Comparison of ENCODE assay signal across 25 cellular contexts in the genomic region with DNA sequence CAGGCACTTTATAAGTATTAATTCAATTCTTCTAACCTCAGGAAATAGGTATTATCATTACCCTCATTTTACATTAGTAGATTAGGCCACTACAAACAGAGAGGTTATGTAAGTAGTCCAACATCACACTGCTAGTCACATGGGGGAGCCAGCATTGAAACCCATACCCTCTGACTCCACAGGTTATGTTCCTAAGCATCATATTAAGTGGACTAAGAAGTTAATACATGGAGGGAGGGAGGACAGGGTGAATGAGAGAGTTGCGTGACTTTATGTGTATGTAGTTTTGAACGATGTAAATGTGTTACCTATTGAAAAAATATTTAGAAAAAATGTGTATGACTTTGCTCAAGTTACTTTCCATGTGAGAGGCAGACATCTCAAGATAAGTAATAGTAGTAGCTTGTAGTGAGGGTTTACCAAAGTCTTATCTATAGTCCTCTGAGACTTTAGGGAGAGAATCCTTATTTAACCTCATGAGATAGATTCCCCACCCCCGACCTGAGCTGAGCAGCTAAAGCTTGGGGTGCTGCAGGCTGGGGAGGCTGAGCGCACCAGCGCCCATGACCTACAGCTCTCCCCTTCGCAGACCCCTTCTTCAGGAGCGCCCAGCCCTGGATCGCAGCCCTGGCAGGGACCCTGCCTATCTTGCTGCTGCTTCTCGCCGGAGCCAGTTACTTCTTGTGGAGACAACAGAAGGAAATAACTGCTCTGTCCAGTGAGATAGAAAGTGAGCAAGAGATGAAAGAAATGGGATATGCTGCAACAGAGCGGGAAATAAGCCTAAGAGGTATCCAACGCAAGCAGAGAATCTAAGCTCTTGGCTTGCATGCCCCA. TPM values are rescaled to one million over a fixed set of nuclear protein-coding genes. Genes with fewer than 3 reads are reported as not detected.
DNase-seq lines count a peak whose midpoint lies in the region; ATAC-seq and TF ChIP-seq lines count a peak whose summit lies in the region.
"Had no signal": no experiment of that assay in that cellular context is flagged by ENCODE, and none has a peak within 500 bp of the region (broad histone marks: within the 10 kb centered on the region; RNA-seq: fewer than 3 reads in every experiment).

No MANE protein-coding gene starts in this region.

- H3K36me3 Mint-ChIP-seq in activated CD8-positive, alpha-beta T cell treated with anti-CD3 and anti-CD28 coated beads for 36 hours (ENCODE audit: low read depth) = peaks cover 63% of the 10 kb centered on the region
- peaks cover 83% of the 10 kb centered on the region for H3K36me3 Mint-ChIP-seq in activated CD8-positive, alpha-beta T cell treated with anti-CD3 and anti-CD28 coated beads, Interleukin-2, amount 10 ng/mL, durations not matched to agents 7 days and 5 days (ENCODE audit: low read depth)
- peaks cover 69% of the 10 kb centered on the region for H3K36me3 Mint-ChIP-seq in stimulated activated naive CD8-positive, alpha-beta T cell treated with anti-CD3 and anti-CD28 coated beads, Interleukin-15, Interleukin-2, amounts not matched to agents 100 ng/mL and 50 ng/mL, for 24 hours (ENCODE audit: low read depth)

- CTCF ChIA-PET in activated CD8-positive, alpha-beta T cell treated with anti-CD3 and anti-CD28 coated beads for 36 hours (lab: Charles Lee) = no interaction called here
- CTCF ChIA-PET in activated CD8-positive, alpha-beta T cell treated with anti-CD3 and anti-CD28 coated beads, Interleukin-2, amount 10 ng/mL, durations not matched to agents 7 days and 5 days (lab: Charles Lee) = no interaction called here

- intact Hi-C loops in activated CD8-positive, alpha-beta T cell treated with anti-CD3 and anti-CD28 coated beads for 36 hours (cut with micrococcal nuclease) = no loop called here
- intact Hi-C loops in lower lobe of right lung (cut with DNase I) = no loop called here

- H3K9me3 Mint-ChIP-seq in activated CD8-positive, alpha-beta T cell treated with anti-CD3 and anti-CD28 coated beads for 36 hours = no peaks in the 10 kb centered on the region
- H3K9me3 Mint-ChIP-seq in activated CD8-positive, alpha-beta T cell treated with anti-CD3 and anti-CD28 coated beads, Interleukin-2, amount 10 ng/mL, durations not matched to agents 7 days and 5 days (ENCODE audit: insufficient read depth) = no peaks in the 10 kb centered on the region
- H3K9me3 Mint-ChIP-seq in stimulated activated naive CD8-positive, alpha-beta T cell treated with anti-CD3 and anti-CD28 coated beads, Interleukin-15, amount 100 ng/mL, for 72 hours = no peaks in the 10 kb centered on the region
- no peaks in the 10 kb centered on the region for H3K9me3 Mint-ChIP-seq in stimulated activated naive CD8-positive, alpha-beta T cell treated with anti-CD3 and anti-CD28 coated beads, Interleukin-15, Interleukin-2, amounts not matched to agents 100 ng/mL and 50 ng/mL, for 24 hours
- H3K9me3 Mint-ChIP-seq: H9 had no signal

- peaks cover 67% of the 10 kb centered on the region for H3K36me3 ChIP-seq in lower lobe of right lung
- H3K36me3 ChIP-seq: BE2C, MG63 had no signal

- no peaks in the 10 kb centered on the region for H3K9me3 ChIP-seq in lower lobe of right lung
- H3K9me3 ChIP-seq: BE2C, Caco-2, MG63, SJSA1 had no signal

- no peak for TF ChIP-seq CTCF in activated CD8-positive, alpha-beta T cell treated with anti-CD3 and anti-CD28 coated beads for 36 hours (IDR thresholded peaks at IDR 0.05)
- no peak for TF ChIP-seq CTCF in lower lobe of right lung (IDR thresholded peaks at IDR 0.05)

- no peak overlapping the region for H3K4me3 ChIP-seq in lower lobe of right lung
- H3K4me3 ChIP-seq: GM12878, GM23248, MG63, PC-9, SJSA1 had no signal

- H3K27me3 Mint-ChIP-seq in activated CD8-positive, alpha-beta T cell treated with anti-CD3 and anti-CD28 coated beads for 36 hours = no peaks in the 10 kb centered on the region
- H3K27me3 Mint-ChIP-seq in activated CD8-positive, alpha-beta T cell treated with anti-CD3 and anti-CD28 coated beads, Interleukin-2, amount 10 ng/mL, durations not matched to agents 7 days and 5 days (ENCODE audit: low read depth) = no peaks in the 10 kb centered on the region
- no peaks in the 10 kb centered on the region for H3K27me3 Mint-ChIP-seq in stimulated activated naive CD8-positive, alpha-beta T cell treated with anti-CD3 and anti-CD28 coated beads, Interleukin-15, amount 100 ng/mL, for 72 hours
- H3K27me3 Mint-ChIP-seq in stimulated activated naive CD8-positive, alpha-beta T cell treated with anti-CD3 and anti-CD28 coated beads, Interleukin-15, Interleukin-2, amounts not matched to agents 100 ng/mL and 50 ng/mL, for 24 hours = no peaks in the 10 kb centered on the region

- POLR2A ChIA-PET in activated CD8-positive, alpha-beta T cell treated with anti-CD3 and anti-CD28 coated beads for 36 hours (lab: Charles Lee) = interaction anchor here (1.0 kb wide), 1 partner anchor 8 kb away, joined by 3 read pairs; no protein-coding TSS in a partner anchor
- POLR2A ChIA-PET in activated CD8-positive, alpha-beta T cell treated with anti-CD3 and anti-CD28 coated beads, Interleukin-2, amount 10 ng/mL, durations not matched to agents 7 days and 5 days (lab: Charles Lee) = no interaction called here

- peaks cover 6% of the 10 kb centered on the region for H3K4me1 ChIP-seq in lower lobe of right lung
- H3K4me1 ChIP-seq: BE2C, Caco-2, SJSA1 had no signal

- no peak for DNase-seq in activated CD8-positive, alpha-beta T cell treated with anti-CD3 and anti-CD28 coated beads for 36 hours
- no peak for DNase-seq in activated CD8-positive, alpha-beta T cell treated with anti-CD3 and anti-CD28 coated beads, Interleukin-2, amount 10 ng/mL, durations not matched to agents 7 days and 5 days
- no peak for DNase-seq in stimulated activated naive CD8-positive, alpha-beta T cell treated with anti-CD3 and anti-CD28 coated beads, Interleukin-15, Interleukin-2, amounts not matched to agents 100 U/mL and 50 U/mL, for 24 hours
- no peak for DNase-seq in stimulated activated naive CD8-positive, alpha-beta T cell treated with anti-CD3 and anti-CD28 coated beads, Interleukin-15, amount 100 ng/mL, for 72 hours
- peak; percentile 74 to 82 for DNase-seq in erythroblast (lab: John Stamatoyannopoulos, UW)
- DNase-seq in lower lobe of right lung = no peak
- DNase-seq in cerebellum (ENCODE audit: low spot score) = no peak
- DNase-seq: BE2C, Caco-2, EL, GDM1, GM23248, H9, KG1, MG63, NCI-H2029 treated with DMSO at 0.1 percent for 48 hours, NCI-H2227 treated with DMSO at 0.1 percent for 48 hours, NCI-H526 treated with DMSO at 0.1 percent for 48 hours, PC-9, Right ventricle myocardium superior had no signal

- peak overlapping the region; percentile 15 for H3K27ac Mint-ChIP-seq in activated CD8-positive, alpha-beta T cell treated with anti-CD3 and anti-CD28 coated beads for 36 hours
- H3K27ac Mint-ChIP-seq in activated CD8-positive, alpha-beta T cell treated with anti-CD3 and anti-CD28 coated beads, Interleukin-2, amount 10 ng/mL, durations not matched to agents 7 days and 5 days = no peak overlapping the region
- H3K27ac Mint-ChIP-seq in stimulated activated naive CD8-positive, alpha-beta T cell treated with anti-CD3 and anti-CD28 coated beads, Interleukin-15, amount 100 ng/mL, for 72 hours = no peak overlapping the region
- peak overlapping the region; percentile 19 for H3K27ac Mint-ChIP-seq in stimulated activated naive CD8-positive, alpha-beta T cell treated with anti-CD3 and anti-CD28 coated beads, Interleukin-15, Interleukin-2, amounts not matched to agents 100 ng/mL and 50 ng/mL, for 24 hours
- H3K27ac Mint-ChIP-seq: H9 had no signal

- ATAC-seq in activated CD8-positive, alpha-beta T cell treated with anti-CD3 and anti-CD28 coated beads for 36 hours = no peak
- ATAC-seq in activated CD8-positive, alpha-beta T cell treated with anti-CD3 and anti-CD28 coated beads, Interleukin-2, amount 10 ng/mL, durations not matched to agents 7 days and 5 days = no peak
- peak; percentile 9 for ATAC-seq in stimulated activated naive CD8-positive, alpha-beta T cell treated with anti-CD3 and anti-CD28 coated beads, Interleukin-15, Interleukin-2, amounts not matched to agents 100 U/mL and 50 U/mL, for 24 hours
- ATAC-seq in stimulated activated naive CD8-positive, alpha-beta T cell treated with anti-CD3 and anti-CD28 coated beads, Interleukin-15, amount 100 ng/mL, for 72 hours = no peak
- no peak for ATAC-seq in lower lobe of right lung
- ATAC-seq: GM12878 had no signal

- H3K4me3 Mint-ChIP-seq in activated CD8-positive, alpha-beta T cell treated with anti-CD3 and anti-CD28 coated beads for 36 hours = no peak overlapping the region
- no peak overlapping the region for H3K4me3 Mint-ChIP-seq in activated CD8-positive, alpha-beta T cell treated with anti-CD3 and anti-CD28 coated beads, Interleukin-2, amount 10 ng/mL, durations not matched to agents 7 days and 5 days
- H3K4me3 Mint-ChIP-seq in stimulated activated naive CD8-positive, alpha-beta T cell treated with anti-CD3 and anti-CD28 coated beads, Interleukin-15, amount 100 ng/mL, for 72 hours = no peak overlapping the region
- no peak overlapping the region for H3K4me3 Mint-ChIP-seq in stimulated activated naive CD8-positive, alpha-beta T cell treated with anti-CD3 and anti-CD28 coated beads, Interleukin-15, Interleukin-2, amounts not matched to agents 100 ng/mL and 50 ng/mL, for 24 hours
- H3K4me3 Mint-ChIP-seq: CD14-positive monocyte, H9 had no signal

- no peak overlapping the region for H3K27ac ChIP-seq in lower lobe of right lung
- H3K27ac ChIP-seq: 22Rv1, GM23248, PC-9, SJSA1 had no signal

- no peaks in the 10 kb centered on the region for H3K27me3 ChIP-seq in lower lobe of right lung (ENCODE audit: low read depth)
- H3K27me3 ChIP-seq: BE2C, MG63, SJSA1 had no signal

- peaks cover 45% of the 10 kb centered on the region for H3K4me1 Mint-ChIP-seq in activated CD8-positive, alpha-beta T cell treated with anti-CD3 and anti-CD28 coated beads for 36 hours (ENCODE audit: low read depth)
- peaks cover 28% of the 10 kb centered on the region for H3K4me1 Mint-ChIP-seq in activated CD8-positive, alpha-beta T cell treated with anti-CD3 and anti-CD28 coated beads, Interleukin-2, amount 10 ng/mL, durations not matched to agents 7 days and 5 days (ENCODE audit: low read depth)
- peaks cover 43% of the 10 kb centered on the region for H3K4me1 Mint-ChIP-seq in stimulated activated naive CD8-positive, alpha-beta T cell treated with anti-CD3 and anti-CD28 coated beads, Interleukin-15, amount 100 ng/mL, for 72 hours
- peaks cover 35% of the 10 kb centered on the region for H3K4me1 Mint-ChIP-seq in stimulated activated naive CD8-positive, alpha-beta T cell treated with anti-CD3 and anti-CD28 coated beads, Interleukin-15, Interleukin-2, amounts not matched to agents 100 ng/mL and 50 ng/mL, for 24 hours (ENCODE audit: low read depth)

- no peak for TF ChIP-seq POLR2A in erythroblast (IDR thresholded peaks at IDR 0.05; ENCODE audit: low read length)

RNA-seq across cellular contexts. Expression of gene BTN3A2, which starts 7.5 kb away (rescaled TPM):
- 10 to 100 TPM; 58.4 to 63.5 TPM for total RNA-seq in activated CD8-positive, alpha-beta T cell treated with anti-CD3 and anti-CD28 coated beads for 36 hours
- total RNA-seq in activated CD8-positive, alpha-beta T cell treated with anti-CD3 and anti-CD28 coated beads, Interleukin-2, amount 10 ng/mL, durations not matched to agents 7 days and 5 days = 10 to 100 TPM; 69.0 to 78.3 TPM
- total RNA-seq in lower lobe of right lung (79.2 TPM), cerebellum (2.4 TPM)

RNA-seq across cellular contexts. Expression of gene BTN2A2, which starts 10.4 kb away (rescaled TPM):
- 10 to 100 TPM; 12.8 to 16.1 TPM for total RNA-seq in activated CD8-positive, alpha-beta T cell treated with anti-CD3 and anti-CD28 coated beads for 36 hours
- 10 to 100 TPM; 10.3 to 11.4 TPM for total RNA-seq in activated CD8-positive, alpha-beta T cell treated with anti-CD3 and anti-CD28 coated beads, Interleukin-2, amount 10 ng/mL, durations not matched to agents 7 days and 5 days
- total RNA-seq in lower lobe of right lung = 33.6 TPM
- total RNA-seq in cerebellum = 9.5 TPM

RNA-seq across cellular contexts. Expression of gene BTN3A1, which starts 29.5 kb away (rescaled TPM):
- 10 to 100 TPM; 32.7 to 34.0 TPM for total RNA-seq in activated CD8-positive, alpha-beta T cell treated with anti-CD3 and anti-CD28 coated beads for 36 hours
- total RNA-seq in activated CD8-positive, alpha-beta T cell treated with anti-CD3 and anti-CD28 coated beads, Interleukin-2, amount 10 ng/mL, durations not matched to agents 7 days and 5 days = 10 to 100 TPM; 45.6 to 47.9 TPM
- total RNA-seq in lower lobe of right lung (53.2 TPM), cerebellum (15.5 TPM)

Comparison
In these comparisons a context has a peak if more than half of its experiments do, and no peak if none do; other contexts are left out.
1. H3K27ac Mint-ChIP-seq: peak in activated CD8-positive, alpha-beta T cell treated with anti-CD3 and anti-CD28 coated beads for 36 hours (single experiment) and stimulated activated naive CD8-positive, alpha-beta T cell treated with anti-CD3 and anti-CD28 coated beads, Interleukin-15, Interleukin-2, amounts not matched to agents 100 ng/mL and 50 ng/mL, for 24 hours (single experiment); none in activated CD8-positive, alpha-beta T cell treated with anti-CD3 and anti-CD28 coated beads, Interleukin-2, amount 10 ng/mL, durations not matched to agents 7 days and 5 days (single experiment) and stimulated activated naive CD8-positive, alpha-beta T cell treated with anti-CD3 and anti-CD28 coated beads, Interleukin-15, amount 100 ng/mL, for 72 hours (0 of 2).
2. DNase-seq: peak in erythroblast (2 of 2); none in activated CD8-positive, alpha-beta T cell treated with anti-CD3 and anti-CD28 coated beads for 36 hours (single experiment), activated CD8-positive, alpha-beta T cell treated with anti-CD3 and anti-CD28 coated beads, Interleukin-2, amount 10 ng/mL, durations not matched to agents 7 days and 5 days (single experiment), stimulated activated naive CD8-positive, alpha-beta T cell treated with anti-CD3 and anti-CD28 coated beads, Interleukin-15, Interleukin-2, amounts not matched to agents 100 U/mL and 50 U/mL, for 24 hours (single experiment), stimulated activated naive CD8-positive, alpha-beta T cell treated with anti-CD3 and anti-CD28 coated beads, Interleukin-15, amount 100 ng/mL, for 72 hours (0 of 2), lower lobe of right lung (single experiment) and cerebellum (single experiment).
3. RNA of gene BTN3A2, which starts 7.5 kb away (total RNA-seq): 79.2 TPM in lower lobe of right lung (single experiment), 69.0 to 78.3 TPM in activated CD8-positive, alpha-beta T cell treated with anti-CD3 and anti-CD28 coated beads, Interleukin-2, amount 10 ng/mL, durations not matched to agents 7 days and 5 days and 58.4 to 63.5 TPM in activated CD8-positive, alpha-beta T cell treated with anti-CD3 and anti-CD28 coated beads for 36 hours; 2.4 TPM in cerebellum (single experiment); every median in the first group is over 10 times any median in the second.